11 cellular contexts compared by ENCODE assay signal in genomic region chr22:50268655-50269113, GRCh38. TPM values are rescaled to one million over a fixed set of nuclear protein-coding genes. Genes with fewer than 3 reads are reported as not detected.
DNase-seq lines count a peak whose midpoint lies in the region; ATAC-seq and TF ChIP-seq lines count a peak whose summit lies in the region.
"Had no signal": no experiment of that assay in that cellular context is flagged by ENCODE, and none has a peak within 500 bp of the region (broad histone marks: within the 10 kb centered on the region; RNA-seq: fewer than 3 reads in every experiment).

No MANE protein-coding gene starts in this region.

- H3K27me3 ChIP-seq in adipocyte (replicated peaks; ENCODE audit: control insufficient read depth, insufficient read depth, low read length), result peaks cover 7% of the 10 kb centered on the region

- 33 to 65% methylated on average over 9 of the region's 9 CpGs for WGBS in lower leg skin, 2 donors

- no peaks in the 10 kb centered on the region for H3K36me3 ChIP-seq in adipocyte (ENCODE audit: control insufficient read depth, insufficient read depth, low read length, severe bottlenecking)
- H3K36me3 ChIP-seq in mucosa of descending colon (ENCODE audit: low read depth), result no peaks in the 10 kb centered on the region

- DNase-seq in DMS153 (lab: John Stamatoyannopoulos, UW) (peak; percentile 38), DMS153 treated with DMSO at 0.1 percent for 48 hours (lab: John Stamatoyannopoulos, UW; ENCODE audit: unreplicated experiment) (no peak), DMS53 (lab: John Stamatoyannopoulos, UW) (peak; percentile 74), adipocyte (ENCODE audit: low read depth) (peak; percentile 10), mucosa of descending colon (peak in 1 of 3 donors; percentile 54), lower leg skin (ENCODE audit: low spot score in 2 of 2) (no peak)
- DNase-seq: hippocampal formation, natural killer cell, NCI-H2227 treated with DMSO at 0.1 percent for 48 hours had no signal

- ATAC-seq in mucosa of descending colon, result peak; percentile 19
- ATAC-seq in HG02852 (IDR thresholded peaks at IDR 0.05; ENCODE audit: unreplicated experiment), result no peak
- ATAC-seq in GM21825 (IDR thresholded peaks at IDR 0.05; ENCODE audit: unreplicated experiment), result no peak
- ATAC-seq: natural killer cell had no signal

- no peak for TF ChIP-seq POLR2A in lower leg skin (IDR thresholded peaks at IDR 0.05)

- H3K9me3 ChIP-seq in adipocyte (ENCODE audit: control insufficient read depth, low read length) (no peaks in the 10 kb centered on the region), mucosa of descending colon (no peaks in the 10 kb centered on the region)

- H3K4me3 ChIP-seq in adipocyte (ENCODE audit: low read length) (peak overlapping the region; percentile 67), mucosa of descending colon (no peak overlapping the region), lower leg skin (ENCODE audit: low read depth, poor library complexity, severe bottlenecking) (no peak overlapping the region)

- H3K4me1 ChIP-seq in adipocyte (ENCODE audit: control insufficient read depth, insufficient read depth, low read length) (peaks cover 28% of the 10 kb centered on the region), mucosa of descending colon (ENCODE audit: low read depth) (peaks cover 38% of the 10 kb centered on the region)

- intact Hi-C loops in mucosa of descending colon (cut with DNase I, micrococcal nuclease), result no loop called here
- intact Hi-C loops in lower leg skin (cut with DNase I; ENCODE audit: low total_unique reads), result no loop called here

- H3K9ac ChIP-seq in adipocyte (ENCODE audit: low read length), result peak overlapping the region; percentile 66

- no peak for TF ChIP-seq CTCF in mucosa of descending colon (IDR thresholded peaks at IDR 0.05)
- TF ChIP-seq CTCF in lower leg skin (IDR thresholded peaks at IDR 0.05), result no peak

RNA-seq across cellular contexts. Expression of gene MAPK11, which starts 1.5 kb away (rescaled TPM):
- 1 to 10 TPM; 1.8 to 4.3 (median 3.2) TPM for total RNA-seq in mucosa of descending colon
- total RNA-seq in lower leg skin, result 1 to 10 TPM in 3 of 4 donors, under 1 TPM in 1; 0.65 to 8.1 (median 2.9) TPM

RNA-seq across cellular contexts. Expression of gene MAPK12, which starts 7.2 kb away (rescaled TPM):
- 1 to 10 TPM; 2.3 to 6.5 (median 5.2) TPM for total RNA-seq in mucosa of descending colon
- 1 to 10 TPM in 3 of 4 donors, under 1 TPM in 1; 0.99 to 3.5 (median 1.8) TPM for total RNA-seq in lower leg skin

RNA-seq across cellular contexts. Expression of gene HDAC10, which starts 17.6 kb away (rescaled TPM):
- 10 to 100 TPM; 39.5 to 66.3 (median 47.8) TPM for total RNA-seq in mucosa of descending colon
- 10 to 100 TPM; 36.4 to 60.7 (median 45.7) TPM for total RNA-seq in lower leg skin

RNA-seq across cellular contexts. Expression of gene TUBGCP6, which starts 23.9 kb away (rescaled TPM):
- total RNA-seq in mucosa of descending colon (10 to 100 TPM; 34.5 to 41.6 (median 40.5) TPM), lower leg skin (10 to 100 TPM; 37.1 to 67.0 (median 52.5) TPM)

RNA-seq across cellular contexts. Expression of gene PLXNB2, which starts 38.8 kb away (rescaled TPM):
- total RNA-seq in mucosa of descending colon (100 to 1,000 TPM; 232 to 318 (median 250) TPM), lower leg skin (100 to 1,000 TPM; 105 to 199 (median 155) TPM)

Comparison
In these comparisons a context has a peak if more than half of its experiments do, and no peak if none do; other contexts are left out.
1. DNase-seq: peak in DMS153 (single experiment), DMS53 (single experiment) and adipocyte (single experiment); none in DMS153 treated with DMSO at 0.1 percent for 48 hours (single experiment) and lower leg skin (0 of 2).